ENCODE assay signal across 15 cellular contexts in genomic region chr1:187491082-187491720, GRCh38.
DNase-seq lines count a peak whose midpoint lies in the region; FAIRE-seq and TF ChIP-seq lines count a peak whose summit lies in the region.
"Had no signal": no experiment of that assay in that cellular context is flagged by ENCODE, and none has a peak within 500 bp of the region (broad histone marks: within the 10 kb centered on the region; RNA-seq: fewer than 3 reads in every experiment).

No MANE protein-coding gene starts in this region.

- CTCF ChIA-PET in MCF 10A (lab: Yijun Ruan, JAX), result interaction anchor here (1.1 kb wide), 1 partner anchor 437 kb away, joined by 4 read pairs; no protein-coding TSS in a partner anchor

- no peak overlapping the region for H3K27ac Mint-ChIP-seq in MCF 10A (ENCODE audit: low read depth, unreplicated experiment)
- H3K27ac Mint-ChIP-seq: activated naive CD8-positive, alpha-beta T cell; progenitor cell of endocrine pancreas had no signal

- H3K4me1 ChIP-seq in breast epithelium, result no peaks in the 10 kb centered on the region

- POLR2A ChIA-PET in MCF 10A (lab: Yijun Ruan, JAX), result interaction anchor here (0.8 to 1.8 kb wide), 3 partner anchors 10 to 536 kb away, joined by 3 to 4 read pairs (median 3); no protein-coding TSS in a partner anchor

- H3K9me3 Mint-ChIP-seq in MCF 10A (ENCODE audit: unreplicated experiment), result no peaks in the 10 kb centered on the region

- H3K27ac ChIP-seq in breast epithelium, result no peak overlapping the region

- intact Hi-C loops in MCF 10A (cut with micrococcal nuclease) (no loop called here), breast epithelium (cut with DNase I; ENCODE audit: low total_unique reads) (no loop called here)

- BruUV-seq in MCF 10A (replicated peaks; lab: Mats Ljungman, UMichigan), result no TSS peak

- no peak for FAIRE-seq in urothelium cell line (lab: Jason Lieb, UNC)
- FAIRE-seq: GM12892 had no signal

- H3K27me3 Mint-ChIP-seq in MCF 10A (ENCODE audit: insufficient read depth, unreplicated experiment), result no peaks in the 10 kb centered on the region
- H3K27me3 Mint-ChIP-seq: activated naive CD8-positive, alpha-beta T cell; progenitor cell of endocrine pancreas had no signal

- DNase-seq in MCF 10A (ENCODE audit: unreplicated experiment) (peak; percentile 77), breast epithelium (ENCODE audit: low spot score in 2 of 2) (no peak), OCI-M1 (lab: John Stamatoyannopoulos, UW) (peak; percentile 54), choroid plexus epithelial cell (ENCODE audit: low read depth) (peak; percentile 80), skeletal muscle cell (ENCODE audit: low read depth) (peak; percentile 76), D341Med (ENCODE audit: low spot score) (no peak), urothelium cell line (ENCODE audit: low spot score) (no peak), COR-L47 (lab: John Stamatoyannopoulos, UW) (no peak)
- DNase-seq: activated CD4-positive, CD25-positive, alpha-beta regulatory T cell treated with anti-CD3 and anti-CD28 coated beads, Interleukin-2, amount 50 U/mL, for 72 hours; activated CD8-positive, alpha-beta memory T cell treated with anti-CD3 and anti-CD28 coated beads, Interleukin-2, amount 50 U/mL, for 48 hours; hypothalamus; stimulated activated CD4-positive, alpha-beta T cell treated with anti-CD3 and anti-CD28 coated beads, Interleukin-15, amount 100 ng/mL, for 24 hours had no signal

- H3K27me3 ChIP-seq in breast epithelium, result no peaks in the 10 kb centered on the region

- TF ChIP-seq CTCF in MCF 10A (IDR thresholded peaks at IDR 0.05; ENCODE audit: unreplicated experiment) (no peak), breast epithelium (IDR thresholded peaks at IDR 0.05) (no peak), choroid plexus epithelial cell (conservative IDR thresholded peaks at IDR 0.05; ENCODE audit: low read depth, low read length) (no peak)

- H3K4me3 Mint-ChIP-seq in MCF 10A (ENCODE audit: unreplicated experiment), result no peak overlapping the region
- H3K4me3 Mint-ChIP-seq: activated naive CD8-positive, alpha-beta T cell had no signal

- no peaks in the 10 kb centered on the region for H3K9me3 ChIP-seq in breast epithelium

- no peak for TF ChIP-seq POLR2A in breast epithelium (IDR thresholded peaks at IDR 0.05)

- no peak overlapping the region for H3K4me3 ChIP-seq in breast epithelium
- H3K4me3 ChIP-seq in choroid plexus epithelial cell (ENCODE audit: low read depth, low read length), result no peak overlapping the region
- H3K4me3 ChIP-seq in skeletal muscle cell (ENCODE audit: low read depth, low read length), result no peak overlapping the region

- no peaks in the 10 kb centered on the region for H3K36me3 ChIP-seq in breast epithelium

- peaks cover 14% of the 10 kb centered on the region for H3K4me1 Mint-ChIP-seq in MCF 10A (ENCODE audit: insufficient read depth, unreplicated experiment)

- no peaks in the 10 kb centered on the region for H3K36me3 Mint-ChIP-seq in MCF 10A (ENCODE audit: insufficient read depth, unreplicated experiment)
- H3K36me3 Mint-ChIP-seq: activated naive CD8-positive, alpha-beta T cell had no signal

Comparison
In these comparisons a context has a peak if more than half of its experiments do, and no peak if none do; other contexts are left out.
1. DNase-seq: peak in MCF 10A (single experiment), OCI-M1 (single experiment), choroid plexus epithelial cell (single experiment) and skeletal muscle cell (single experiment); none in breast epithelium (0 of 2), D341Med (single experiment), urothelium cell line (single experiment) and COR-L47 (single experiment).